ENCODE assay signal across 8 cellular contexts in genomic region chr14:69152944-69153847, GRCh38. TPM values are rescaled to one million over a fixed set of nuclear protein-coding genes. Genes with fewer than 3 reads are reported as not detected.
DNase-seq lines count a peak whose midpoint lies in the region; ATAC-seq, FAIRE-seq and TF ChIP-seq lines count a peak whose summit lies in the region.

Gene DCAF5, minus strand, starts transcription at chr14:69153119. Its CDS starts 141 bp downstream, at chr14:69152978.

- peak within 1 kb of the TSS; percentile 86 to 94 (median 89) for H3K4me3 Mint-ChIP-seq in T-cell

- H3K4me1 Mint-ChIP-seq in T-cell: peaks cover 36 to 39% (median 36%) of the 10 kb centered on the region in 3 donors

- H3K36me3 ChIP-seq in transverse colon: no peaks in the 10 kb centered on the region

- peak in 1 of 5 experiments; percentile 12 for TF ChIP-seq CTCF in transverse colon (IDR thresholded peaks at IDR 0.05)

- no peaks in the 10 kb centered on the region for H3K9me3 ChIP-seq in transverse colon

- CTCF ChIA-PET in T-cell (lab: Charles Lee): interaction anchor here (0.5 to 1.8 kb wide), 6 partner anchors 13 to 86 kb away, joined by 3 to 7 read pairs (median 4); no protein-coding TSS in a partner anchor

- DNase-seq in GM12891 (ENCODE audit: insufficient read length, low spot score): peak; percentile 95
- peak; percentile 93 for DNase-seq in NCI-H146 (lab: John Stamatoyannopoulos, UW)
- peak; percentile 75 to 97 (median 93) for DNase-seq in T-cell
- peak; percentile 97 for DNase-seq in cardiac septum (ENCODE audit: low spot score)
- DNase-seq in pons (ENCODE audit: low spot score): peak; percentile 78
- DNase-seq in transverse colon: peak; percentile 96

- in situ Hi-C loops in transverse colon (cut with MboI; ENCODE audit: low pct_ligation_motif_present in 1 of 4, low pct_unique_long_range_greater_than_20kb in 1 of 4, low sequenced_read_pairs in 3 of 4): no loop called here

- TF ChIP-seq EP300 in transverse colon (IDR thresholded peaks at IDR 0.05; ENCODE audit: low read depth): no peak

- intact Hi-C loops in cardiac septum (cut with DNase I) (loop anchor here (2.0 to 5.0 kb wide), 2 partner anchors 38 to 89 kb away; partner anchors contain the start of gene EXD2), transverse colon (cut with DNase I; ENCODE audit: low total_unique reads) (no loop called here)

- no peaks in the 10 kb centered on the region for H3K27me3 Mint-ChIP-seq in T-cell

- peak; percentile 59 for TF ChIP-seq POLR2A in GM12891 (IDR thresholded peaks at IDR 0.05; ENCODE audit: low read depth, low read length)
- peak; percentile 60 for TF ChIP-seq POLR2A in transverse colon (IDR thresholded peaks at IDR 0.05)

- FAIRE-seq in GM12891 (lab: Jason Lieb, UNC): peak; percentile 97

- no peaks in the 10 kb centered on the region for H3K27me3 ChIP-seq in transverse colon

- POLR2A ChIA-PET in T-cell (lab: Charles Lee): interaction anchor here (0.5 to 1.0 kb wide), 2 partner anchors 39 to 1335 kb away, joined by 4 to 5 read pairs; partner anchors contain the start of gene EXD2 (in 1 of the 2)

- ATAC-seq in HG02798 (IDR thresholded peaks at IDR 0.05; ENCODE audit: poor library complexity, unreplicated experiment) (peak; percentile 93), T-cell (replicated peaks in 1 of 4) (peak; percentile 93 to 96 (median 94))

- peak within 1 kb of the TSS; percentile 72 for H3K27ac ChIP-seq in adipose tissue (ENCODE audit: low read depth, low read length)
- H3K27ac ChIP-seq in transverse colon: peak within 1 kb of the TSS; percentile 94 to 98 (median 95)

- no peaks in the 10 kb centered on the region for H3K9me3 Mint-ChIP-seq in T-cell

- WGBS in adipose tissue, 3 donors: 0 to 1% (median 1%) methylated on average over 70 to 97 of the region's 97 CpGs
- 1% methylated on average over 72 of the region's 97 CpGs; no CpG with 5 or more reads in 1 of the 2 donors for WGBS in transverse colon (ENCODE audit: low coverage in 1 of 2), 2 donors

- H3K4me1 ChIP-seq in transverse colon: peaks cover 0 to 25% (median 12%) of the 10 kb centered on the region in 4 donors

- peaks cover 10% of the 10 kb centered on the region for H3K36me3 Mint-ChIP-seq in T-cell

- peak within 1 kb of the TSS; percentile 81 to 97 (median 94) for H3K4me3 ChIP-seq in transverse colon

- peak within 1 kb of the TSS; percentile 90 to 92 for H3K27ac Mint-ChIP-seq in T-cell

TF ChIP-seq in GM12891, 5 proteins besides CTCF, POLR2A, EP300 and RAD21:
- TF ChIP-seq POLR2AphosphoS5 (IDR thresholded peaks at IDR 0.05; ENCODE audit: low read depth, low read length) (peak; percentile 47; the same call in 1 of the 2 replicates), SPI1 (IDR thresholded peaks at IDR 0.05; ENCODE audit: low read depth, low read length) (no peak), PAX5 (IDR thresholded peaks at IDR 0.05; ENCODE audit: insufficient read depth, low read length, severe bottlenecking) (no peak), TAF1 (IDR thresholded peaks at IDR 0.05; ENCODE audit: low read depth, low read length) (0 out of 2 replicates have a peak, but pooled peaks have one; percentile 42), POU2F2 (IDR thresholded peaks at IDR 0.05; ENCODE audit: low read depth, low read length) (no peak)

RNA-seq across cellular contexts. Expression of gene DCAF5, which starts in this region (rescaled TPM):
- 16.4 TPM for polyA plus RNA-seq in GM12891 (2012; ENCODE audit: low read depth, missing spikeins)
- 10 to 100 TPM; 60.3 to 80.8 (median 64.2) TPM for total RNA-seq in T-cell
- 10 to 100 TPM; 11.4 to 33.0 (median 23.5) TPM for polyA plus RNA-seq in adipose tissue
- 52.5 TPM for total RNA-seq in cardiac septum
- 10 to 100 TPM; 25.1 to 70.3 (median 42.7) TPM for total RNA-seq in transverse colon

Comparison
In these comparisons a context has a peak if more than half of its experiments do, and no peak if none do; other contexts are left out.
1. Peak in every context shown above with its lines: DNase-seq, ATAC-seq, H3K4me3 ChIP-seq and H3K27ac ChIP-seq.